Comparison of ENCODE assay signal across 2 cellular contexts in genomic region chr2:200127852-200128251, GRCh38.
TF ChIP-seq lines count a peak whose summit lies in the region.

No MANE protein-coding gene starts in this region.

TF ChIP-seq in IMR-90, 13 proteins besides CTCF, POLR2A, EP300 and RAD21 (continued from another document):
- TF ChIP-seq USF2 (IDR thresholded peaks at IDR 0.05; ENCODE audit: low read depth, low read length) (no peak), MAZ (IDR thresholded peaks at IDR 0.05; ENCODE audit: borderline replicate concordance, low read depth, low read length) (no peak), MXI1 (IDR thresholded peaks at IDR 0.05; ENCODE audit: borderline replicate concordance, low read depth, low read length) (no peak), RFX5 (IDR thresholded peaks at IDR 0.05; ENCODE audit: low read depth, low read length) (no peak)
TF ChIP-seq in IMR-90: peak in this region for 1.

TF ChIP-seq in WTC11, 78 proteins besides CTCF, POLR2A, EP300 and RAD21:
- TF ChIP-seq STAT6 (CRISPR knock-in tag; conservative IDR thresholded peaks at IDR 0.05; ENCODE audit: low read depth) = no peak
- TF ChIP-seq ZNF425 (CRISPR knock-in tag; conservative IDR thresholded peaks at IDR 0.05) = no peak
- no peak for TF ChIP-seq NFATC4 (CRISPR knock-in tag; IDR thresholded peaks at IDR 0.05)
- no peak for TF ChIP-seq ATF1 (CRISPR knock-in tag; IDR thresholded peaks at IDR 0.05)
- no peak for TF ChIP-seq JAZF1 (CRISPR knock-in tag; IDR thresholded peaks at IDR 0.05)
- no peak for TF ChIP-seq PRRX2 (CRISPR knock-in tag; IDR thresholded peaks at IDR 0.05)
- TF ChIP-seq GABPB1 (CRISPR knock-in tag; IDR thresholded peaks at IDR 0.05) = no peak
